Comparison of ENCODE assay signal across 15 cellular contexts in genomic region chr18:75407468-75408437, GRCh38. TPM values are rescaled to one million over a fixed set of nuclear protein-coding genes. Genes with fewer than 3 reads are reported as not detected.
DNase-seq lines count a peak whose midpoint lies in the region; ATAC-seq and TF ChIP-seq lines count a peak whose summit lies in the region.
"Had no signal": no experiment of that assay in that cellular context is flagged by ENCODE, and none has a peak within 500 bp of the region (broad histone marks: within the 10 kb centered on the region; RNA-seq: fewer than 3 reads in every experiment).

No MANE protein-coding gene starts in this region.

- H3K36me3 ChIP-seq in ACC112 (ENCODE audit: insufficient read depth, low read length) (no peaks in the 10 kb centered on the region), left lung (no peaks in the 10 kb centered on the region)

- peak overlapping the region; percentile 94 for H3K27ac ChIP-seq in ACC112 (ENCODE audit: low read depth, low read length)
- no peak overlapping the region for H3K27ac ChIP-seq in left lung

- H2AFZ ChIP-seq in ACC112 (ENCODE audit: low read length, unreplicated experiment), result peak overlapping the region; percentile 94

- no peak overlapping the region for H3K4me3 Mint-ChIP-seq in activated CD4-positive, alpha-beta T cell treated with anti-CD3 and anti-CD28 coated beads, Interleukin-2, amount 10 ng/mL, durations not matched to agents 7 days and 5 days
- H3K4me3 Mint-ChIP-seq: stimulated activated naive CD8-positive, alpha-beta T cell treated with anti-CD3 and anti-CD28 coated beads, Interleukin-15, Interleukin-2, amounts not matched to agents 100 ng/mL and 50 ng/mL, for 24 hours; T-helper 1 cell treated with Interleukin-12 subunit alpha and Interleukin-12 subunit beta and Interleukin-4 antibody, amounts not matched to agents 30 μg/mL and 1 μg/mL, for 36 hours had no signal

- H3K36me3 Mint-ChIP-seq in activated CD4-positive, alpha-beta T cell treated with anti-CD3 and anti-CD28 coated beads, Interleukin-2, amount 10 ng/mL, durations not matched to agents 7 days and 5 days (ENCODE audit: low read depth), result no peaks in the 10 kb centered on the region

- no peaks in the 10 kb centered on the region for H3K79me2 ChIP-seq in ACC112 (ENCODE audit: control insufficient read depth, insufficient read depth, low read length, unreplicated experiment)

- POLR2A ChIA-PET in activated CD4-positive, alpha-beta T cell treated with anti-CD3 and anti-CD28 coated beads, Interleukin-2, amount 10 ng/mL, durations not matched to agents 7 days and 5 days (lab: Charles Lee), result no interaction called here

- no peaks in the 10 kb centered on the region for H3K9me3 ChIP-seq in left lung

- H3K4me1 ChIP-seq in ACC112 (ENCODE audit: control insufficient read depth, insufficient read depth, low read length, unreplicated experiment), result peaks cover 27% of the 10 kb centered on the region
- no peaks in the 10 kb centered on the region for H3K4me1 ChIP-seq in left lung

- TF ChIP-seq CTCF in left lung (IDR thresholded peaks at IDR 0.05), result no peak

- H3K4me1 Mint-ChIP-seq in activated CD4-positive, alpha-beta T cell treated with anti-CD3 and anti-CD28 coated beads, Interleukin-2, amount 10 ng/mL, durations not matched to agents 7 days and 5 days, result peaks cover 4% of the 10 kb centered on the region

- peak; percentile 10 for ATAC-seq in left lung
- no peak for ATAC-seq in HG02852 (IDR thresholded peaks at IDR 0.05; ENCODE audit: unreplicated experiment)
- ATAC-seq: left colon had no signal

- peaks cover 7% of the 10 kb centered on the region for H3K27me3 Mint-ChIP-seq in activated CD4-positive, alpha-beta T cell treated with anti-CD3 and anti-CD28 coated beads, Interleukin-2, amount 10 ng/mL, durations not matched to agents 7 days and 5 days

- DNase-seq in NCI-H69 (lab: John Stamatoyannopoulos, UW) (peak; percentile 49), ecto neural progenitor cell (ENCODE audit: low spot score) (peak; percentile 72), left lung (no peak), 8988T (no peak)
- no peak for DNase-seq in activated CD4-positive, alpha-beta T cell treated with anti-CD3 and anti-CD28 coated beads, Interleukin-2, amount 10 ng/mL, durations not matched to agents 7 days and 5 days
- no peak for DNase-seq in activated naive CD4-positive, alpha-beta T cell (lab: John Stamatoyannopoulos, UW)
- DNase-seq: DMS79, left colon, NCI-H1105 treated with DMSO at 0.1 percent for 48 hours had no signal

- H3K27ac Mint-ChIP-seq in activated CD4-positive, alpha-beta T cell treated with anti-CD3 and anti-CD28 coated beads, Interleukin-2, amount 10 ng/mL, durations not matched to agents 7 days and 5 days, result no peak overlapping the region
- H3K27ac Mint-ChIP-seq: stimulated activated naive CD8-positive, alpha-beta T cell treated with anti-CD3 and anti-CD28 coated beads, Interleukin-15, Interleukin-2, amounts not matched to agents 100 ng/mL and 50 ng/mL, for 24 hours; T-helper 1 cell treated with Interleukin-12 subunit alpha and Interleukin-12 subunit beta and Interleukin-4 antibody, amounts not matched to agents 30 μg/mL and 1 μg/mL, for 36 hours had no signal

- CTCF ChIA-PET in activated CD4-positive, alpha-beta T cell treated with anti-CD3 and anti-CD28 coated beads, Interleukin-2, amount 10 ng/mL, durations not matched to agents 7 days and 5 days (lab: Charles Lee), result no interaction called here

- no peaks in the 10 kb centered on the region for H3K9me3 Mint-ChIP-seq in activated CD4-positive, alpha-beta T cell treated with anti-CD3 and anti-CD28 coated beads, Interleukin-2, amount 10 ng/mL, durations not matched to agents 7 days and 5 days
- H3K9me3 Mint-ChIP-seq: stimulated activated naive CD8-positive, alpha-beta T cell treated with anti-CD3 and anti-CD28 coated beads, Interleukin-15, Interleukin-2, amounts not matched to agents 100 ng/mL and 50 ng/mL, for 24 hours; T-helper 1 cell treated with Interleukin-12 subunit alpha and Interleukin-12 subunit beta and Interleukin-4 antibody, amounts not matched to agents 30 μg/mL and 1 μg/mL, for 36 hours had no signal

- H3K27me3 ChIP-seq in ACC112 (ENCODE audit: insufficient read depth, low read length) (no peaks in the 10 kb centered on the region), left lung (no peaks in the 10 kb centered on the region)

- intact Hi-C loops in left lung (cut with DNase I), result no loop called here

- H3K4me3 ChIP-seq in ACC112 (ENCODE audit: low read depth, low read length), result no peak overlapping the region
- no peak overlapping the region for H3K4me3 ChIP-seq in left lung

RNA-seq across cellular contexts. Expression of gene SMIM21, which starts 19.8 kb away (rescaled TPM):
- total RNA-seq in left lung, result not detected
- not detected for total RNA-seq in activated CD4-positive, alpha-beta T cell treated with anti-CD3 and anti-CD28 coated beads, Interleukin-2, amount 10 ng/mL, durations not matched to agents 7 days and 5 days
- total RNA-seq: HT-29, left colon, osteocyte had no signal

Comparison
In these comparisons a context has a peak if more than half of its experiments do, and no peak if none do; other contexts are left out.
1. DNase-seq: peak in NCI-H69 (single experiment) and ecto neural progenitor cell (single experiment); none in left lung (0 of 2), 8988T (single experiment), activated CD4-positive, alpha-beta T cell treated with anti-CD3 and anti-CD28 coated beads, Interleukin-2, amount 10 ng/mL, durations not matched to agents 7 days and 5 days (single experiment) and activated naive CD4-positive, alpha-beta T cell (0 of 4).